5 cellular contexts compared by ENCODE assay signal in genomic region chr1:88179943-88180342, GRCh38.
"Had no signal": no experiment of that assay in that cellular context is flagged by ENCODE, and none has a peak within 500 bp of the region (broad histone marks: within the 10 kb centered on the region; RNA-seq: fewer than 3 reads in every experiment).

No MANE protein-coding gene starts in this region.

- H3K27me3 ChIP-seq: adrenal gland, breast epithelium, MG63 had no signal

- H3K36me3 ChIP-seq: adrenal gland, breast epithelium, MG63 had no signal

- H2AFZ ChIP-seq: PC-9 had no signal

- H3K9ac ChIP-seq: KMS-11 had no signal

- H3K27ac ChIP-seq: adrenal gland, breast epithelium, KMS-11, PC-9 had no signal

- H3K9me3 ChIP-seq: adrenal gland, breast epithelium, MG63 had no signal

- H3K4me3 ChIP-seq: adrenal gland, breast epithelium, MG63, PC-9 had no signal

- H3K4me1 ChIP-seq: breast epithelium had no signal

- H3K4me2 ChIP-seq: KMS-11, PC-9 had no signal
